13 cellular contexts compared by ENCODE assay signal in the genomic region with DNA sequence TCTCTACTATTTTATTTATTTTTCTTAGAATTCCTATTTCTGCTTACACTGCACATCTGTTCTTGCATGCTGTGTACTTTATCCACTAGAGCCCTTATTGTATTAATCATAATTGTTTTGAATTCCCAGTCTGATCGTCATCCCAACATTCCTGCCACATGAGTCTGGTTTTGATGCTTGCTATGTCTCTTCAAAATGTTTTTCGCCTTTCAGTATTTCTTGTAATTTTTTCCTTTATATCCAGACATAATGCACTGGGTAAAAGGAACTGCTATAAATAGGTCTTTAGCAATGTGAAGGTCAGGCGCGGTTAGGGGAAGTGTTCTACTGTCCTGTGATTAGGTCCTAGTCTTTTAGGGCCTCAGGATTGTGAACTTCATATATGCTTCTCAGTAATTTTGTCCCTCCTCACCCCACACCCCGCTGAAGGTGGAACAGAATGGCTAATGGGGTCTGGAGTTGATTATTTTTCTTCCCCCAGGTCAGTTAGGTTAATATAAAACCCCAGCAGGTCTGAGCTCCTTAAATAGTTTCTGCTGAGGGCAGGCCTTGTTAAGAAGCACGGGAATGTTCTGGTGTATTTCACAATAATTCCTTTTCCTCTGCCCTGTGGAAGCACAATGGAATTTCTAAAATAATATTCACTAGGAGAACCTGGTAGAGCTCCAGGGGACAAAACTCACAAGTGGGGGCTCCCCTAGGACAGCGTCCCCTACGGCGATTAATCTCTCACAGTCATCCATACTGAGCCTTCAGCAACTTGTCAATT.
DNase-seq lines count a peak whose midpoint lies in the region; TF ChIP-seq lines count a peak whose summit lies in the region.
"Had no signal": no experiment of that assay in that cellular context is flagged by ENCODE, and none has a peak within 500 bp of the region (broad histone marks: within the 10 kb centered on the region; RNA-seq: fewer than 3 reads in every experiment).

No MANE protein-coding gene starts in this region.

- CTCF ChIA-PET in AG04449 (lab: Yijun Ruan, JAX) = interaction anchor here (1.2 to 3.0 kb wide), 2 partner anchors 11 to 14 kb away, joined by 4 to 10 read pairs; no protein-coding TSS in a partner anchor

- H3K36me3 Mint-ChIP-seq in chondrocyte (ENCODE audit: low read depth) (peaks cover 2% of the 10 kb centered on the region), nephron (ENCODE audit: low read depth) (peaks cover 3% of the 10 kb centered on the region)
- H3K36me3 Mint-ChIP-seq: naive B cell, T-cell had no signal

- TF ChIP-seq CTCF in AG04449 (IDR thresholded peaks at IDR 0.05; ENCODE audit: insufficient read depth, low read length, missing control alignments) (no peak), chondrocyte (IDR thresholded peaks at IDR 0.05) (peak; percentile 26), nephron (IDR thresholded peaks at IDR 0.05; ENCODE audit: unreplicated experiment in 3 of 3) (no peak)

- no peaks in the 10 kb centered on the region; the same call in 1 of the 2 replicates for H3K9me3 ChIP-seq in MG63

- H3K9me3 Mint-ChIP-seq in chondrocyte (ENCODE audit: low read depth) (peaks cover 4% of the 10 kb centered on the region), nephron (peaks cover 9% of the 10 kb centered on the region)
- H3K9me3 Mint-ChIP-seq: T-cell had no signal

- peak; percentile 72 for DNase-seq in AG04449 (ENCODE audit: low read depth, low spot score)
- DNase-seq in MG63 = peak; percentile 52
- DNase-seq in chondrocyte (ENCODE audit: low spot score) = no peak
- DNase-seq in NCI-H2081 treated with DMSO at 0.1 percent for 48 hours (lab: John Stamatoyannopoulos, UW) = no peak
- no peak for DNase-seq in AML-193 (lab: John Stamatoyannopoulos, UW)
- no peak for DNase-seq in activated CD4-positive, alpha-beta T cell treated with anti-CD3 and anti-CD28 coated beads for 4 hours
- DNase-seq in stimulated activated CD4-positive, alpha-beta T cell treated with anti-CD3 and anti-CD28 coated beads, Interleukin-15, amount 100 ng/mL, for 24 hours = no peak
- DNase-seq: central memory CD4-positive, alpha-beta T cell; naive B cell; NCI-H446 treated with DMSO at 0.1 percent for 48 hours; T-cell had no signal

- H3K4me3 Mint-ChIP-seq in chondrocyte (ENCODE audit: unreplicated experiment) (no peak overlapping the region), nephron (no peak overlapping the region)
- H3K4me3 Mint-ChIP-seq: IgD-negative memory B cell, naive B cell, T-cell had no signal

- POLR2A ChIA-PET in AG04449 (lab: Yijun Ruan, JAX) = interaction anchor here (0.6 kb wide), 2 partner anchors 9 to 23 kb away, joined by 3 read pairs; no protein-coding TSS in a partner anchor

- no peak overlapping the region for H3K4me3 ChIP-seq in AG04449 (ENCODE audit: low read depth, low read length)
- no peak overlapping the region for H3K4me3 ChIP-seq in MG63

- H3K27me3 Mint-ChIP-seq in chondrocyte (ENCODE audit: low read depth) (no peaks in the 10 kb centered on the region), nephron (ENCODE audit: low read depth) (peaks cover 6% of the 10 kb centered on the region)

- H3K27ac Mint-ChIP-seq in chondrocyte (ENCODE audit: unreplicated experiment) (peak overlapping the region; percentile 93), nephron (peak overlapping the region; percentile 10 to 77 (median 52))
- H3K27ac Mint-ChIP-seq: IgD-negative memory B cell, T-cell had no signal

- no peaks in the 10 kb centered on the region for H3K36me3 ChIP-seq in MG63

- H3K4me1 Mint-ChIP-seq in chondrocyte (ENCODE audit: low read depth) (peaks cover 32% of the 10 kb centered on the region), nephron (peaks cover 6% of the 10 kb centered on the region)
- H3K4me1 Mint-ChIP-seq: IgD-negative memory B cell, naive B cell, T-cell had no signal

- H3K27me3 ChIP-seq in MG63 = no peaks in the 10 kb centered on the region

Comparison
In these comparisons a context has a peak if more than half of its experiments do, and no peak if none do; other contexts are left out.
1. DNase-seq: peak in AG04449 (single experiment) and MG63 (single experiment); none in chondrocyte (single experiment), NCI-H2081 treated with DMSO at 0.1 percent for 48 hours (single experiment), AML-193 (0 of 2), activated CD4-positive, alpha-beta T cell treated with anti-CD3 and anti-CD28 coated beads for 4 hours (0 of 2) and stimulated activated CD4-positive, alpha-beta T cell treated with anti-CD3 and anti-CD28 coated beads, Interleukin-15, amount 100 ng/mL, for 24 hours (single experiment).